Comparison of ENCODE assay signal across 9 cellular contexts in the genomic region with DNA sequence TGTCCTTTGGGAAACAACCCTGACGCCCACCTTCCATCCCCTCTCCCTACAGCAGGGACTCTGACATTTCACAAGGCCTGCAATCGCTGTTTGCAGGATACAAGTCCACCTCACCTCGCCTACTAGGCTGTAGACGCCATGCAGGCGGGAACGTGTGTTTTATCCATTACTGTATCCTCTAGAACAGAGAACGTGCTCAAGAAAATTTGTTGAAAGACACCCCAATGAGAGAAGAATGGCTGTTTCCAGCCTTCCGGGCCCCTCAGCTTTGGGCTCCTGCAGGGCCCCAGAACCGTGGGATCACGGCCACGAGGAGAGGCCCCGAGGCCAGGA. TPM values are rescaled to one million over a fixed set of nuclear protein-coding genes. Genes with fewer than 3 reads are reported as not detected.
A peak's percentile ranks its signal among the peaks of the same experiment; 100 is the strongest.
DNase-seq lines count a peak whose midpoint lies in the region; ATAC-seq and FAIRE-seq lines count a peak whose summit lies in the region.
"Had no signal": no experiment of that assay in that cellular context is flagged by ENCODE, and none has a peak within 500 bp of the region (broad histone marks: within the 10 kb centered on the region; RNA-seq: fewer than 3 reads in every experiment).

No MANE protein-coding gene starts in this region.

- peaks cover 39% of the 10 kb centered on the region for H3K36me3 Mint-ChIP-seq in T-helper 2 cell treated with Interferon-gamma antibody and Interleukin-4, amounts not matched to agents 5 μg/mL and 100 μg/mL, for 36 hours (ENCODE audit: low read depth)
- peaks cover 15% of the 10 kb centered on the region for H3K36me3 Mint-ChIP-seq in activated naive CD4-positive, alpha-beta T cell treated with anti-CD3 and anti-CD28 coated beads, Interleukin-2, amount 50 U/mL, for 24 hours

- H3K36me3 ChIP-seq in iPS-20b (ENCODE audit: insufficient read depth, low read depth, low read length) (peaks cover 39% of the 10 kb centered on the region), subcutaneous abdominal adipose tissue (ENCODE audit: control insufficient read depth in 5 of 5, insufficient read depth in 5 of 5, low read length in 5 of 5) (peaks cover 6 to 32% (median 30%) of the 10 kb centered on the region in 5 donors)

- no peak for FAIRE-seq in frontal cortex (lab: Jason Lieb, UNC)

- H3K27ac Mint-ChIP-seq in T-helper 2 cell treated with Interferon-gamma antibody and Interleukin-4, amounts not matched to agents 5 μg/mL and 100 μg/mL, for 36 hours: peak overlapping the region; percentile 53
- H3K27ac Mint-ChIP-seq in activated naive CD4-positive, alpha-beta T cell treated with anti-CD3 and anti-CD28 coated beads, Interleukin-2, amount 50 U/mL, for 24 hours: peak overlapping the region; percentile 93

- no peak for DNase-seq in T-helper 2 cell treated with Interferon-gamma antibody and Interleukin-4, amounts not matched to agents 5 μg/mL and 100 μg/mL, for 36 hours (ENCODE audit: low spot score)
- no peak for DNase-seq in T-helper 2 cell
- DNase-seq in HuH-7.5 (ENCODE audit: low spot score): no peak
- no peak for DNase-seq in frontal cortex (ENCODE audit: low spot score in 2 of 2)
- DNase-seq: cerebellar nuclear complex had no signal

- H3K9me3 Mint-ChIP-seq in T-helper 2 cell treated with Interferon-gamma antibody and Interleukin-4, amounts not matched to agents 5 μg/mL and 100 μg/mL, for 36 hours: no peaks in the 10 kb centered on the region
- no peaks in the 10 kb centered on the region for H3K9me3 Mint-ChIP-seq in activated naive CD4-positive, alpha-beta T cell treated with anti-CD3 and anti-CD28 coated beads, Interleukin-2, amount 50 U/mL, for 24 hours

- H3K27ac ChIP-seq in iPS-20b (ENCODE audit: low read length): no peak overlapping the region
- H3K27ac ChIP-seq in subcutaneous abdominal adipose tissue (ENCODE audit: low read depth, low read length): no peak overlapping the region

- H3K27me3 ChIP-seq in iPS-20b (ENCODE audit: insufficient read depth, low read length): peaks cover 45% of the 10 kb centered on the region
- H3K27me3 ChIP-seq in subcutaneous abdominal adipose tissue (ENCODE audit: control insufficient read depth in 5 of 5, insufficient read depth in 4 of 5, low read length in 5 of 5): no peaks in the 10 kb centered on the region

- peak overlapping the region; percentile 85 for H3K4me3 Mint-ChIP-seq in T-helper 2 cell treated with Interferon-gamma antibody and Interleukin-4, amounts not matched to agents 5 μg/mL and 100 μg/mL, for 36 hours
- peak overlapping the region; percentile 69 for H3K4me3 Mint-ChIP-seq in activated naive CD4-positive, alpha-beta T cell treated with anti-CD3 and anti-CD28 coated beads, Interleukin-2, amount 50 U/mL, for 24 hours

- peaks cover 34% of the 10 kb centered on the region for H3K4me1 Mint-ChIP-seq in T-helper 2 cell treated with Interferon-gamma antibody and Interleukin-4, amounts not matched to agents 5 μg/mL and 100 μg/mL, for 36 hours (ENCODE audit: low read depth)
- H3K4me1 Mint-ChIP-seq in activated naive CD4-positive, alpha-beta T cell treated with anti-CD3 and anti-CD28 coated beads, Interleukin-2, amount 50 U/mL, for 24 hours: peaks cover 48% of the 10 kb centered on the region

- H3K9me3 ChIP-seq in iPS-20b (ENCODE audit: insufficient read depth, low read depth, low read length): no peaks in the 10 kb centered on the region
- H3K9me3 ChIP-seq in subcutaneous abdominal adipose tissue (ENCODE audit: control insufficient read depth in 5 of 5, low read length in 5 of 5): no peaks in the 10 kb centered on the region

- H3K9ac ChIP-seq in iPS-20b (ENCODE audit: low read depth, low read length) (peak overlapping the region; percentile 66; the same call in 1 of the 2 replicates), subcutaneous abdominal adipose tissue (ENCODE audit: low read length in 5 of 5) (peak overlapping the region in 3 of 5 donors; percentile 48 to 81 (median 80))

- H3K4me3 ChIP-seq in iPS-20b (ENCODE audit: low read length) (peak overlapping the region; percentile 78), subcutaneous abdominal adipose tissue (ENCODE audit: low read depth in 1 of 5, low read length in 5 of 5) (peak overlapping the region; percentile 45 to 88 (median 75))

- no peak for ATAC-seq in GM19351 (IDR thresholded peaks at IDR 0.05; ENCODE audit: unreplicated experiment)

- peaks cover 3% of the 10 kb centered on the region for H3K27me3 Mint-ChIP-seq in T-helper 2 cell treated with Interferon-gamma antibody and Interleukin-4, amounts not matched to agents 5 μg/mL and 100 μg/mL, for 36 hours (ENCODE audit: low read depth)
- H3K27me3 Mint-ChIP-seq in activated naive CD4-positive, alpha-beta T cell treated with anti-CD3 and anti-CD28 coated beads, Interleukin-2, amount 50 U/mL, for 24 hours: no peaks in the 10 kb centered on the region

- H3K4me1 ChIP-seq in iPS-20b (ENCODE audit: insufficient read depth, low read length) (peaks cover 21% of the 10 kb centered on the region), subcutaneous abdominal adipose tissue (ENCODE audit: control insufficient read depth in 5 of 5, insufficient read depth in 5 of 5, low read length in 5 of 5) (peaks cover 2 to 68% (median 42%) of the 10 kb centered on the region in 5 donors)

RNA-seq across cellular contexts. Expression of a gene that starts 1.5 kb away (rescaled TPM):
- total RNA-seq in frontal cortex: 14.7 TPM

RNA-seq across cellular contexts. Expression of a gene that starts 8.4 kb away (rescaled TPM):
- total RNA-seq in frontal cortex: 2,904 TPM
